Comparison of ENCODE assay signal across 11 cellular contexts in the genomic region with DNA sequence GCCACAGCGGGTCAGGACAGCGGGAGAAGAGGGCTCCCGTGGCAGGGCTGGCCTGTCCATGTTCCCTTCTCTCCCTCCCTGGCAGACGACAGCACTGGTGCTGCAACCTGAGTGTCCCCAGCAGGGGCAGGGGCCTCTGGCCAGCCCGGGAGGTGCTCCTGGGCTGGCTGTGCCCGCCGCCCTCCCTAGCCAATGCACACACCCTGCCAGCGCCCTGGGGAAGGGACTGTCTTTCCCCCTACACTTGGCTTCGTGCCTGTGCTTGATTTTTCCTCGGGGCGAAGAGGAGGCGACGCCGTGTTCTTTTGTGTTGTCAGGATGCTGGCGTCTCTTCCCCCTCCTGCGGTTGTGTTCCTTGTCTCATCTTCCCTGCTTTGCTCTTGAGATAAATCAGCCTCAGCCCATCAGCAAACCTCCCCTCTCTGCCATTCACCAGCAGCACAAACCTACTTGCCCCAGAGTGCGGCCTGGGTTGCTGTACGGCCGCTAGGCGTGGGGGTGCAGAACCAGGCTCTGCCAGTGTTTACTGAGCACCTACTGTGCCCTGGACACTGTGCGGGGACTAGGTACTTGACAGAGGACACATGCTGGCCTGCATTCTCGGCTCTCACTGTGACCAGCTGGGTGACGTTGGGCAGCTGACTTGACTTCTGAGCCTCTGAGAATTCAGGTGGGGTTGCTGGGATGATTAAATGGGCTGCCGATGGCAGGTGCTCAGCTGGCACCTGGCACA.
DNase-seq lines count a peak whose midpoint lies in the region; ATAC-seq and TF ChIP-seq lines count a peak whose summit lies in the region.
"Had no signal": no experiment of that assay in that cellular context is flagged by ENCODE, and none has a peak within 500 bp of the region (broad histone marks: within the 10 kb centered on the region; RNA-seq: fewer than 3 reads in every experiment).

No MANE protein-coding gene starts in this region.

- in situ Hi-C loops in ACHN (cut with HindIII; ENCODE audit: low pct_ligation_motif_present, low pct_unique_long_range_greater_than_20kb, low sequenced_read_pairs) = no loop called here

- H3K27ac ChIP-seq in WERI-Rb-1 = peak overlapping the region; percentile 59

- H3K4me3 ChIP-seq in WERI-Rb-1 (ENCODE audit: low read depth, low read length) = no peak overlapping the region
- H3K4me3 ChIP-seq: transverse colon had no signal

- H3K36me3 ChIP-seq in WERI-Rb-1 = no peaks in the 10 kb centered on the region
- H3K36me3 ChIP-seq: transverse colon had no signal

- peak in 2 of 3 experiments; percentile 53 to 77 for DNase-seq in NCI-H1417 (lab: John Stamatoyannopoulos, UW)
- DNase-seq in NCI-H1417 treated with DMSO at 0.1 percent for 48 hours (lab: John Stamatoyannopoulos, UW) = no peak
- peak; percentile 42 for DNase-seq in NCI-H2227 (lab: John Stamatoyannopoulos, UW; ENCODE audit: unreplicated experiment)
- no peak for DNase-seq in WERI-Rb-1
- peak; percentile 68 for DNase-seq in retina
- DNase-seq in AML-193 (lab: John Stamatoyannopoulos, UW) = no peak
- DNase-seq in ACHN = no peak
- DNase-seq: MV-4-11; stimulated activated CD4-positive, alpha-beta T cell treated with anti-CD3 and anti-CD28 coated beads, Interleukin-4, amount 100 ng/mL, for 1 hour; transverse colon had no signal

- ATAC-seq in HG03097 (IDR thresholded peaks at IDR 0.05; ENCODE audit: low FRiP score, unreplicated experiment) = no peak

- H3K27me3 ChIP-seq in WERI-Rb-1 (ENCODE audit: insufficient read depth, low read depth, severe bottlenecking) = no peaks in the 10 kb centered on the region
- H3K27me3 ChIP-seq: transverse colon had no signal

- no peak for TF ChIP-seq CTCF in WERI-Rb-1 (IDR thresholded peaks at IDR 0.05; ENCODE audit: low read depth, low read length)

- H3K9me3 ChIP-seq in WERI-Rb-1 (ENCODE audit: severe bottlenecking) = no peaks in the 10 kb centered on the region
- H3K9me3 ChIP-seq: transverse colon had no signal

Comparison
In these comparisons a context has a peak if more than half of its experiments do, and no peak if none do; other contexts are left out.
1. DNase-seq: peak in NCI-H1417 (2 of 3), NCI-H2227 (single experiment) and retina (single experiment); none in NCI-H1417 treated with DMSO at 0.1 percent for 48 hours (single experiment), WERI-Rb-1 (single experiment), AML-193 (0 of 2) and ACHN (single experiment).